18 cellular contexts compared by ENCODE assay signal in the genomic region with DNA sequence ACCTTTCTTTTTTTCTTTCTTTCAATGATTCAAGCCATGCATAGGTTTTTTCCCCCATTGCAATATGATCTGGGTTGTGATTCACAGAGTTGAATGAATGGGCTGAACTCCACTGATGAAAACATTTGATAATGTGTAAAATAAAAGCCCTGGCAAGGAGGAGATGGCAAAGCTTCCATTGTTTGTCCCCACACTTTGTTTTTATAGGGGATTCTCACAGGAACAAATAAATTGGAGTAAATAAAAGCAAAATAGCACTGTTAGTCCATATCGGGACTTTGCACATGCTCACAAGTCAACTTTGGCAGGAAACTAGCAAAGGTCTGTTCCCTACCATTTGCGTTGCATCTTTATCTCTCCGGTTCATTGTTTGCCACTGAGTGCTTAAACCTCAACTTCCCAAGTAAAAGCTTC. TPM values are rescaled to one million over a fixed set of nuclear protein-coding genes. Genes with fewer than 3 reads are reported as not detected.
DNase-seq lines count a peak whose midpoint lies in the region; ATAC-seq and TF ChIP-seq lines count a peak whose summit lies in the region.
"Had no signal": no experiment of that assay in that cellular context is flagged by ENCODE, and none has a peak within 500 bp of the region (broad histone marks: within the 10 kb centered on the region; RNA-seq: fewer than 3 reads in every experiment).

No MANE protein-coding gene starts in this region.

- no peak overlapping the region for H3K4me3 Mint-ChIP-seq in naive thymus-derived CD8-positive, alpha-beta T cell
- H3K4me3 Mint-ChIP-seq: activated CD4-positive, alpha-beta T cell treated with anti-CD3 and anti-CD28 coated beads, Interleukin-2, amount 10 ng/mL, durations not matched to agents 7 days and 5 days; activated T-cell treated with anti-CD3 and anti-CD28 coated beads, Interleukin-2, amount 50 U/mL, for 4 hours; dendritic cell treated with granulocyte-macrophage colony-stimulating factor and Interleukin-4, amounts not matched to agents 40 ng/mL and 50 ng/mL, for 4 days; T-cell had no signal

- ATAC-seq in left cardiac atrium, result no peak
- no peak for ATAC-seq in upper lobe of left lung (ENCODE audit: low FRiP score in 2 of 2)
- no peak for ATAC-seq in naive thymus-derived CD8-positive, alpha-beta T cell
- ATAC-seq: activated T-cell treated with anti-CD3 and anti-CD28 coated beads, Interleukin-2, amount 50 U/mL, for 4 hours; T-cell had no signal

- H3K4me1 ChIP-seq in left ventricle myocardium inferior, result peaks cover 87% of the 10 kb centered on the region
- peaks cover 19% of the 10 kb centered on the region for H3K4me1 ChIP-seq in fibroblast of lung (ENCODE audit: control insufficient read depth, extremely low read depth, insufficient read depth, low read length)
- peaks cover 39 to 58% (median 57%) of the 10 kb centered on the region in 4 donors for H3K4me1 ChIP-seq in upper lobe of left lung

- 31 to 40% methylated on average over 3 of the region's 3 CpGs for WGBS in upper lobe of left lung, 2 donors

- peak overlapping the region; percentile 79 for H3K27ac ChIP-seq in left ventricle myocardium inferior (replicated peaks)
- peak overlapping the region; percentile 75 for H3K27ac ChIP-seq in SK-N-MC
- no peak overlapping the region for H3K27ac ChIP-seq in fibroblast of lung (ENCODE audit: insufficient read depth, low read length)
- peak overlapping the region in 3 of 4 donors; percentile 3 to 78 (median 5) for H3K27ac ChIP-seq in upper lobe of left lung

- peaks cover 45% of the 10 kb centered on the region for H3K79me2 ChIP-seq in fibroblast of lung (ENCODE audit: control insufficient read depth, insufficient read depth, low read length)

- DNase-seq in left ventricle myocardium inferior (no peak), left cardiac atrium (no peak), SK-N-MC (ENCODE audit: low read depth, low spot score) (no peak), fibroblast of lung (ENCODE audit: low read depth in 2 of 2) (peak; percentile 49 to 56), upper lobe of left lung (no peak), pons (ENCODE audit: low spot score) (no peak), ecto neural progenitor cell (ENCODE audit: low spot score) (no peak)
- DNase-seq in naive thymus-derived CD8-positive, alpha-beta T cell, result no peak
- DNase-seq: ACHN; activated CD4-positive, alpha-beta T cell treated with anti-CD3 and anti-CD28 coated beads, Interleukin-2, amount 10 ng/mL, durations not matched to agents 7 days and 5 days; activated T-cell treated with anti-CD3 and anti-CD28 coated beads, Interleukin-2, amount 50 U/mL, for 4 hours; midbrain; NCI-H1048; NCI-H2227 treated with DMSO at 0.1 percent for 48 hours; stomach; T-cell had no signal

- TF ChIP-seq CTCF in left ventricle myocardium inferior (IDR thresholded peaks at IDR 0.05; ENCODE audit: borderline replicate concordance) (no peak), fibroblast of lung (conservative IDR thresholded peaks at IDR 0.05 in 1 of 2, IDR thresholded peaks at IDR 0.05 in 1 of 2; ENCODE audit: low read depth in 1 of 2, low read length in 2 of 2) (no peak), upper lobe of left lung (IDR thresholded peaks at IDR 0.05) (no peak)

- no peaks in the 10 kb centered on the region for H3K27me3 ChIP-seq in left ventricle myocardium inferior (ENCODE audit: low read depth)
- H3K27me3 ChIP-seq in fibroblast of lung (ENCODE audit: control insufficient read depth, insufficient read depth, low read length), result no peaks in the 10 kb centered on the region
- no peaks in the 10 kb centered on the region for H3K27me3 ChIP-seq in upper lobe of left lung
- H3K27me3 ChIP-seq: stomach had no signal

- no peak overlapping the region for H2AFZ ChIP-seq in fibroblast of lung (ENCODE audit: low read length)

- H3K4me3 ChIP-seq in left ventricle myocardium inferior, result no peak overlapping the region
- no peak overlapping the region for H3K4me3 ChIP-seq in SK-N-MC
- H3K4me3 ChIP-seq in fibroblast of lung (replicated peaks in 1 of 4; ENCODE audit: control extremely low read depth in 1 of 4, insufficient read depth in 1 of 4, low read depth in 3 of 4, low read length in 4 of 4), result no peak overlapping the region
- H3K4me3 ChIP-seq in upper lobe of left lung, result no peak overlapping the region
- H3K4me3 ChIP-seq: smooth muscle cell, stomach had no signal

- H3K27me3 Mint-ChIP-seq in naive thymus-derived CD8-positive, alpha-beta T cell, result peaks cover 2 to 6% (median 3%) of the 10 kb centered on the region in 5 donors
- H3K27me3 Mint-ChIP-seq: activated CD4-positive, alpha-beta T cell treated with anti-CD3 and anti-CD28 coated beads, Interleukin-2, amount 10 ng/mL, durations not matched to agents 7 days and 5 days; dendritic cell treated with granulocyte-macrophage colony-stimulating factor and Interleukin-4, amounts not matched to agents 40 ng/mL and 50 ng/mL, for 4 days had no signal

- H4K20me1 ChIP-seq in fibroblast of lung (ENCODE audit: control insufficient read depth, extremely low read depth, insufficient read depth, low read length), result no peaks in the 10 kb centered on the region

- H3K27ac Mint-ChIP-seq in naive thymus-derived CD8-positive, alpha-beta T cell, result no peak overlapping the region
- H3K27ac Mint-ChIP-seq: activated CD4-positive, alpha-beta T cell treated with anti-CD3 and anti-CD28 coated beads, Interleukin-2, amount 10 ng/mL, durations not matched to agents 7 days and 5 days; dendritic cell treated with granulocyte-macrophage colony-stimulating factor and Interleukin-4, amounts not matched to agents 40 ng/mL and 50 ng/mL, for 4 days; T-cell had no signal

- no peak overlapping the region for H3K4me2 ChIP-seq in fibroblast of lung (ENCODE audit: extremely low read depth, insufficient read depth, low read length)
- H3K4me2 ChIP-seq: smooth muscle cell had no signal

- H3K9me3 ChIP-seq in left ventricle myocardium inferior (replicated peaks), result peaks cover 7% of the 10 kb centered on the region
- H3K9me3 ChIP-seq in SK-N-MC (ENCODE audit: low read depth, low read length), result no peaks in the 10 kb centered on the region
- no peaks in the 10 kb centered on the region for H3K9me3 ChIP-seq in fibroblast of lung (ENCODE audit: control insufficient read depth, insufficient read depth, low read depth, low read length)
- H3K9me3 ChIP-seq in upper lobe of left lung, result no peaks in the 10 kb centered on the region
- H3K9me3 ChIP-seq: stomach had no signal

- no peak for TF ChIP-seq POLR2A in upper lobe of left lung (IDR thresholded peaks at IDR 0.05)

- H3K36me3 Mint-ChIP-seq in naive thymus-derived CD8-positive, alpha-beta T cell, result no peaks in the 10 kb centered on the region
- H3K36me3 Mint-ChIP-seq: T-cell had no signal

- no peak overlapping the region for H3K9ac ChIP-seq in SK-N-MC (ENCODE audit: insufficient read length)
- no peak overlapping the region for H3K9ac ChIP-seq in fibroblast of lung (ENCODE audit: insufficient read depth, low read length)

- peak in 1 of 4 donors; percentile 68 for TF ChIP-seq EP300 in upper lobe of left lung (IDR thresholded peaks at IDR 0.05)

- H3K9me3 Mint-ChIP-seq in naive thymus-derived CD8-positive, alpha-beta T cell, result peaks cover 0 to 10% (median 0%) of the 10 kb centered on the region in 9 donors
- H3K9me3 Mint-ChIP-seq: activated CD4-positive, alpha-beta T cell treated with anti-CD3 and anti-CD28 coated beads, Interleukin-2, amount 10 ng/mL, durations not matched to agents 7 days and 5 days; activated T-cell treated with anti-CD3 and anti-CD28 coated beads, Interleukin-2, amount 50 U/mL, for 4 hours; dendritic cell treated with granulocyte-macrophage colony-stimulating factor and Interleukin-4, amounts not matched to agents 40 ng/mL and 50 ng/mL, for 4 days had no signal

- intact Hi-C loops in left ventricle myocardium inferior (cut with micrococcal nuclease) (no loop called here), left cardiac atrium (cut with DNase I) (no loop called here)

- no peaks in the 10 kb centered on the region for H3K4me1 Mint-ChIP-seq in naive thymus-derived CD8-positive, alpha-beta T cell
- H3K4me1 Mint-ChIP-seq: activated CD4-positive, alpha-beta T cell treated with anti-CD3 and anti-CD28 coated beads, Interleukin-2, amount 10 ng/mL, durations not matched to agents 7 days and 5 days; T-cell had no signal

- POLR2A ChIA-PET in naive thymus-derived CD8-positive, alpha-beta T cell (lab: Charles Lee), result no interaction called here

- H3K36me3 ChIP-seq in left ventricle myocardium inferior, result no peaks in the 10 kb centered on the region
- peaks cover 95% of the 10 kb centered on the region for H3K36me3 ChIP-seq in SK-N-MC (ENCODE audit: insufficient read depth, low read length)
- H3K36me3 ChIP-seq in fibroblast of lung (ENCODE audit: control insufficient read depth, insufficient read depth, low read length), result peaks cover 3% of the 10 kb centered on the region
- no peaks in the 10 kb centered on the region for H3K36me3 ChIP-seq in upper lobe of left lung

RNA-seq across cellular contexts. Expression of a gene that starts 55.7 kb away (rescaled TPM):
- total RNA-seq in left ventricle myocardium inferior (38.0 TPM), left cardiac atrium (10 to 100 TPM; 32.4 to 36.1 TPM), fibroblast of lung (119 and 139 TPM in 2 replicates), upper lobe of left lung (10 to 100 TPM; 23.1 to 43.9 (median 30.0) TPM)
- 48.3 and 51.6 TPM in 2 replicates for polyA plus RNA-seq in fibroblast of lung
- polyA plus RNA-seq in fibroblast of lung (2012), result 43.2 and 44.1 TPM in 2 replicates
- polyA minus RNA-seq in fibroblast of lung (ENCODE audit: low replicate concordance), result 62.6 and 69.9 TPM in 2 replicates
- not detected for total RNA-seq in naive thymus-derived CD8-positive, alpha-beta T cell
- polyA plus RNA-seq in naive thymus-derived CD8-positive, alpha-beta T cell, result not detected
- total RNA-seq: activated CD4-positive, alpha-beta T cell treated with anti-CD3 and anti-CD28 coated beads, Interleukin-2, amount 10 ng/mL, durations not matched to agents 7 days and 5 days had no signal

Comparison
In these comparisons a context has a peak if more than half of its experiments do, and no peak if none do; other contexts are left out.
1. DNase-seq: peak in fibroblast of lung (2 of 2); none in left ventricle myocardium inferior (single experiment), left cardiac atrium (single experiment), SK-N-MC (single experiment), upper lobe of left lung (0 of 2), pons (single experiment), naive thymus-derived CD8-positive, alpha-beta T cell (0 of 10) and ecto neural progenitor cell (single experiment).
2. RNA of a gene that starts 55.7 kb away (total RNA-seq): 119 to 139 TPM in fibroblast of lung, 38.0 TPM in left ventricle myocardium inferior (single experiment), 32.4 to 36.1 TPM in left cardiac atrium and 23.1 to 43.9 TPM in upper lobe of left lung; not detected in naive thymus-derived CD8-positive, alpha-beta T cell; every median in the first group is over 10 times any median in the second.